Comparison of ENCODE assay signal across 11 cellular contexts in genomic region chr2:174788291-174788929, GRCh38. TPM values are rescaled to one million over a fixed set of nuclear protein-coding genes. Genes with fewer than 3 reads are reported as not detected.
A peak's percentile ranks its signal among the peaks of the same experiment; 100 is the strongest.
DNase-seq lines count a peak whose midpoint lies in the region; ATAC-seq and TF ChIP-seq lines count a peak whose summit lies in the region.
"Had no signal": no experiment of that assay in that cellular context is flagged by ENCODE, and none has a peak within 500 bp of the region (broad histone marks: within the 10 kb centered on the region; RNA-seq: fewer than 3 reads in every experiment).

No MANE protein-coding gene starts in this region.

- H3K36me3 Mint-ChIP-seq in CD4-positive, CD25-positive, alpha-beta regulatory T cell, result no peaks in the 10 kb centered on the region
- no peaks in the 10 kb centered on the region for H3K36me3 Mint-ChIP-seq in activated naive CD8-positive, alpha-beta T cell treated with anti-CD3 and anti-CD28 coated beads, Interleukin-2, amount 10 ng/mL, durations not matched to agents 7 days and 5 days

- H3K9me3 ChIP-seq in CD4-positive, CD25-positive, alpha-beta regulatory T cell (ENCODE audit: control insufficient read depth in 2 of 2, low read length in 2 of 2), result no peaks in the 10 kb centered on the region
- H3K9me3 ChIP-seq: mucosa of descending colon had no signal

- no peaks in the 10 kb centered on the region for H3K9me3 Mint-ChIP-seq in CD4-positive, CD25-positive, alpha-beta regulatory T cell
- no peaks in the 10 kb centered on the region for H3K9me3 Mint-ChIP-seq in activated naive CD8-positive, alpha-beta T cell treated with anti-CD3 and anti-CD28 coated beads, Interleukin-2, amount 10 ng/mL, durations not matched to agents 7 days and 5 days

- H3K4me1 Mint-ChIP-seq in CD4-positive, CD25-positive, alpha-beta regulatory T cell, result peaks cover 0 to 20% (median 6%) of the 10 kb centered on the region in 4 donors
- H3K4me1 Mint-ChIP-seq in activated naive CD8-positive, alpha-beta T cell treated with anti-CD3 and anti-CD28 coated beads, Interleukin-2, amount 10 ng/mL, durations not matched to agents 7 days and 5 days, result peaks cover 12% of the 10 kb centered on the region

- no peaks in the 10 kb centered on the region for H3K36me3 ChIP-seq in CD4-positive, CD25-positive, alpha-beta regulatory T cell (ENCODE audit: control insufficient read depth, insufficient read depth, low read length)

- peak overlapping the region in 3 of 4 donors; percentile 3 to 83 (median 58) for H3K4me3 Mint-ChIP-seq in CD4-positive, CD25-positive, alpha-beta regulatory T cell
- H3K4me3 Mint-ChIP-seq in activated naive CD8-positive, alpha-beta T cell treated with anti-CD3 and anti-CD28 coated beads, Interleukin-2, amount 10 ng/mL, durations not matched to agents 7 days and 5 days, result peak overlapping the region; percentile 74

- in situ Hi-C loops in ACHN (cut with HindIII; ENCODE audit: low pct_ligation_motif_present, low pct_unique_long_range_greater_than_20kb, low sequenced_read_pairs), result no loop called here

- H3K27me3 Mint-ChIP-seq in CD4-positive, CD25-positive, alpha-beta regulatory T cell, result peaks cover 11% of the 10 kb centered on the region
- H3K27me3 Mint-ChIP-seq in activated naive CD8-positive, alpha-beta T cell treated with anti-CD3 and anti-CD28 coated beads, Interleukin-2, amount 10 ng/mL, durations not matched to agents 7 days and 5 days, result peaks cover 3% of the 10 kb centered on the region

- peaks cover 9% of the 10 kb centered on the region for H3K4me1 ChIP-seq in CD4-positive, CD25-positive, alpha-beta regulatory T cell (ENCODE audit: control insufficient read depth, insufficient read depth, low read length, poor library complexity, severe bottlenecking)

- TF ChIP-seq CTCF in HFF-Myc (IDR thresholded peaks at IDR 0.05; ENCODE audit: low read depth, low read length, missing control alignments), result no peak

- ATAC-seq in CD4-positive, CD25-positive, alpha-beta regulatory T cell (ENCODE audit: low read depth in 2 of 2), result no peak
- ATAC-seq in activated naive CD8-positive, alpha-beta T cell treated with anti-CD3 and anti-CD28 coated beads, Interleukin-2, amount 10 ng/mL, durations not matched to agents 7 days and 5 days (ENCODE audit: low read depth), result peak; percentile 46
- no peak for ATAC-seq in GM18870 (IDR thresholded peaks at IDR 0.05; ENCODE audit: unreplicated experiment)
- ATAC-seq: mucosa of descending colon had no signal

- no peak overlapping the region for H3K4me3 ChIP-seq in CD4-positive, CD25-positive, alpha-beta regulatory T cell (ENCODE audit: low read depth, low read length)
- peak overlapping the region; percentile 18 for H3K4me3 ChIP-seq in HFF-Myc (replicated peaks; ENCODE audit: low read depth, low read length)
- H3K4me3 ChIP-seq: mucosa of descending colon had no signal

- no peak overlapping the region for H3K27ac ChIP-seq in CD4-positive, CD25-positive, alpha-beta regulatory T cell (ENCODE audit: insufficient read depth, low read length, poor library complexity, severe bottlenecking)

- peak in 1 of 3 donors; percentile 34 for DNase-seq in CD4-positive, CD25-positive, alpha-beta regulatory T cell
- DNase-seq in HFF-Myc (ENCODE audit: extremely low read depth, low read depth), result peak; percentile 85
- no peak for DNase-seq in activated naive CD8-positive, alpha-beta T cell treated with anti-CD3 and anti-CD28 coated beads, Interleukin-2, amount 10 ng/mL, durations not matched to agents 7 days and 5 days
- DNase-seq in islet precursor cell, result peak; percentile 68
- no peak for DNase-seq in ACHN
- DNase-seq in stimulated activated CD4-positive, alpha-beta T cell treated with anti-CD3 and anti-CD28 coated beads, Interleukin-4, amount 100 ng/mL, for 4 hours, result no peak
- no peak for DNase-seq in NCI-H1092 treated with DMSO at 0.1 percent for 48 hours (lab: John Stamatoyannopoulos, UW)
- DNase-seq: GDM1, mucosa of descending colon had no signal

- POLR2A ChIA-PET in activated naive CD8-positive, alpha-beta T cell treated with anti-CD3 and anti-CD28 coated beads, Interleukin-2, amount 10 ng/mL, durations not matched to agents 7 days and 5 days (lab: Charles Lee), result no interaction called here

- H3K27ac Mint-ChIP-seq in CD4-positive, CD25-positive, alpha-beta regulatory T cell, result peak overlapping the region; percentile 41 to 95 (median 86)
- H3K27ac Mint-ChIP-seq in activated naive CD8-positive, alpha-beta T cell treated with anti-CD3 and anti-CD28 coated beads, Interleukin-2, amount 10 ng/mL, durations not matched to agents 7 days and 5 days, result peak overlapping the region; percentile 90

- H3K27me3 ChIP-seq in CD4-positive, CD25-positive, alpha-beta regulatory T cell (ENCODE audit: control insufficient read depth, insufficient read depth, low read length), result no peaks in the 10 kb centered on the region

RNA-seq across cellular contexts. Expression of gene CHRNA1, which starts 24.1 kb away (rescaled TPM):
- 0.25 TPM for total RNA-seq in CD4-positive, CD25-positive, alpha-beta regulatory T cell
- polyA plus RNA-seq in CD4-positive, CD25-positive, alpha-beta regulatory T cell, result under 1 TPM in 3 of 4 donors, not detected in 1; 0.41 to 0.68 (median 0.54) TPM
- total RNA-seq in activated naive CD8-positive, alpha-beta T cell treated with anti-CD3 and anti-CD28 coated beads, Interleukin-2, amount 10 ng/mL, durations not matched to agents 7 days and 5 days, result not detected
- total RNA-seq: epithelial cell of proximal tubule had no signal

Comparison
In these comparisons a context has a peak if more than half of its experiments do, and no peak if none do; other contexts are left out.
1. DNase-seq: peak in HFF-Myc (single experiment) and islet precursor cell (single experiment); none in activated naive CD8-positive, alpha-beta T cell treated with anti-CD3 and anti-CD28 coated beads, Interleukin-2, amount 10 ng/mL, durations not matched to agents 7 days and 5 days (single experiment), ACHN (single experiment), stimulated activated CD4-positive, alpha-beta T cell treated with anti-CD3 and anti-CD28 coated beads, Interleukin-4, amount 100 ng/mL, for 4 hours (0 of 2) and NCI-H1092 treated with DMSO at 0.1 percent for 48 hours (single experiment).